Comparison of ENCODE assay signal across 1 cellular context in genomic region chr1:244964112-244964971, GRCh38.
TF ChIP-seq lines count a peak whose summit lies in the region.

No MANE protein-coding gene starts in this region.

TF ChIP-seq in SK-N-SH treated with all-trans-retinoic acid at 6 μM for 48 hours, 23 proteins besides CTCF, POLR2A, EP300 and RAD21 (continued from another document):
- TF ChIP-seq CSRNP3 (CRISPR knock-in tag; IDR thresholded peaks at IDR 0.05): no peak
